ENCODE assay signal across 19 cellular contexts in genomic region chr12:51005671-51006070, GRCh38. TPM values are rescaled to one million over a fixed set of nuclear protein-coding genes. Genes with fewer than 3 reads are reported as not detected.
DNase-seq lines count a peak whose midpoint lies in the region; ATAC-seq and TF ChIP-seq lines count a peak whose summit lies in the region.
"Had no signal": no experiment of that assay in that cellular context is flagged by ENCODE, and none has a peak within 500 bp of the region (broad histone marks: within the 10 kb centered on the region; RNA-seq: fewer than 3 reads in every experiment).

No MANE protein-coding gene starts in this region.

- H3K4me3 ChIP-seq in PC-3 (ENCODE audit: low read length) (no peak overlapping the region), smooth muscle cell (no peak overlapping the region)
- H3K4me3 ChIP-seq: MG63, spleen, stomach had no signal

- TF ChIP-seq CTCF in PC-3 (conservative IDR thresholded peaks at IDR 0.05; ENCODE audit: low read depth, low read length) (no peak), smooth muscle cell (IDR thresholded peaks at IDR 0.05; ENCODE audit: borderline replicate concordance, insufficient read depth, poor library complexity, severe bottlenecking) (no peak)

- WGBS in smooth muscle cell (ENCODE audit: low lambda C conversion rate): 44% methylated on average over 3 of the region's 3 CpGs

- peak; percentile 48 for ATAC-seq in PC-3
- ATAC-seq in GM18519 (IDR thresholded peaks at IDR 0.05; ENCODE audit: low FRiP score, unreplicated experiment): no peak
- no peak for ATAC-seq in GM18909 (IDR thresholded peaks at IDR 0.05; ENCODE audit: poor library complexity, unreplicated experiment)
- ATAC-seq in GM19455 (IDR thresholded peaks at IDR 0.05; ENCODE audit: unreplicated experiment): no peak

- H3K79me2 ChIP-seq in PC-3 (ENCODE audit: low read length) (peaks cover 4% of the 10 kb centered on the region), smooth muscle cell (ENCODE audit: low read depth) (peaks cover 24% of the 10 kb centered on the region)

- CTCF ChIA-PET in PC-3 (lab: Charles Lee): no interaction called here

- no peaks in the 10 kb centered on the region for H3K27me3 ChIP-seq in PC-3 (ENCODE audit: low read length)
- H3K27me3 ChIP-seq in smooth muscle cell (ENCODE audit: low read depth): no peaks in the 10 kb centered on the region
- H3K27me3 ChIP-seq: MG63, spleen, stomach had no signal

- H3K36me3 ChIP-seq in PC-3 (ENCODE audit: low read depth, low read length) (peaks cover 21% of the 10 kb centered on the region), smooth muscle cell (ENCODE audit: low read depth) (peaks cover 6% of the 10 kb centered on the region)

- H3K9me3 ChIP-seq in PC-3 (ENCODE audit: low read length): no peaks in the 10 kb centered on the region
- H3K9me3 ChIP-seq in smooth muscle cell (replicated peaks; ENCODE audit: low read depth): no peaks in the 10 kb centered on the region
- H3K9me3 ChIP-seq: MG63, spleen, stomach had no signal

- no peak overlapping the region for H2AFZ ChIP-seq in PC-3 (ENCODE audit: low read length)
- H2AFZ ChIP-seq in smooth muscle cell (ENCODE audit: low read depth): no peak overlapping the region

- H3K9me2 ChIP-seq in PC-3 (replicated peaks; ENCODE audit: low read length): no peaks in the 10 kb centered on the region

- BruUV-seq in PC-3 (replicated peaks; lab: Mats Ljungman, UMichigan): no TSS peak

- intact Hi-C loops in PC-3 (cut with micrococcal nuclease): no loop called here

- H4K20me1 ChIP-seq in PC-3 (ENCODE audit: low read length) (no peaks in the 10 kb centered on the region), smooth muscle cell (ENCODE audit: low read depth) (peaks cover 25% of the 10 kb centered on the region)

- H3K4me2 ChIP-seq in PC-3 (ENCODE audit: low read length): peak overlapping the region; percentile 39
- H3K4me2 ChIP-seq in smooth muscle cell: no peak overlapping the region

- H3K4me1 ChIP-seq in PC-3 (ENCODE audit: insufficient read depth, low read length) (peaks cover 15% of the 10 kb centered on the region), smooth muscle cell (ENCODE audit: low read depth) (no peaks in the 10 kb centered on the region)

- DNase-seq in NCI-H510A treated with DMSO at 0.1 percent for 48 hours (lab: John Stamatoyannopoulos, UW) (peak; percentile 44), NCI-H510A (lab: John Stamatoyannopoulos, UW) (no peak), PC-3 (peak; percentile 88), iPS-NIHi7 (ENCODE audit: extremely low spot score) (peak; percentile 31), smooth muscle cell (lab: John Stamatoyannopoulos, UW; ENCODE audit: unreplicated experiment) (no peak)
- DNase-seq: activated CD4-positive, alpha-beta T cell treated with anti-CD3 and anti-CD28 coated beads for 1 hour; MG63; midbrain; NCI-H187 treated with DMSO at 0.1 percent for 48 hours; NCI-H82; spleen; stomach; T-helper 2 cell had no signal

- H3K27ac ChIP-seq in PC-3 (ENCODE audit: low read length) (no peak overlapping the region; the same call in 1 of the 2 replicates), smooth muscle cell (ENCODE audit: low read depth) (peak overlapping the region; percentile 49)
- H3K27ac ChIP-seq: spleen, stomach had no signal

- POLR2A ChIA-PET in PC-3 (lab: Charles Lee; ENCODE audit: unreplicated experiment): interaction anchor here (0.6 kb wide), 1 partner anchor 21 kb away, joined by 3 read pairs; no protein-coding TSS in a partner anchor

- H3F3A ChIP-seq in PC-3 (ENCODE audit: low read length, unreplicated experiment): no peaks in the 10 kb centered on the region
- H3F3A ChIP-seq in smooth muscle cell (ENCODE audit: low read depth): no peaks in the 10 kb centered on the region

- H3K9ac ChIP-seq in PC-3 (ENCODE audit: low read length): no peak overlapping the region
- no peak overlapping the region for H3K9ac ChIP-seq in smooth muscle cell (ENCODE audit: low read depth)

RNA-seq across cellular contexts. Expression of gene SLC11A2, which starts 20.5 kb away (rescaled TPM):
- total RNA-seq in PC-3 (2014; rRNA removed) (28.4 and 38.8 TPM in 2 replicates), smooth muscle cell (31.3 and 52.9 TPM in 2 replicates)
- polyA plus RNA-seq in smooth muscle cell: 22.9 and 26.5 TPM in 2 replicates

RNA-seq across cellular contexts. Expression of gene LETMD1, which starts 42.5 kb away (rescaled TPM):
- total RNA-seq in PC-3 (2014; rRNA removed) (46.9 and 47.1 TPM in 2 replicates), smooth muscle cell (32.9 and 45.4 TPM in 2 replicates)
- polyA plus RNA-seq in smooth muscle cell: 8.9 and 10.8 TPM in 2 replicates

RNA-seq across cellular contexts. Expression of gene HIGD1C, which starts 53.3 kb away (rescaled TPM):
- total RNA-seq in PC-3 (2014; rRNA removed) (not detected in 2 replicates), smooth muscle cell (not detected in 2 replicates)
- polyA plus RNA-seq in smooth muscle cell: not detected in 2 replicates
- total RNA-seq: A172, G401, osteoblast, spleen, stomach had no signal
- polyA plus RNA-seq: spleen, stomach had no signal

Comparison
In these comparisons a context has a peak if more than half of its experiments do, and no peak if none do; other contexts are left out.
1. DNase-seq: peak in NCI-H510A treated with DMSO at 0.1 percent for 48 hours (single experiment), PC-3 (single experiment) and iPS-NIHi7 (single experiment); none in NCI-H510A (single experiment) and smooth muscle cell (single experiment).